ENCODE assay signal across 8 cellular contexts in the genomic region with DNA sequence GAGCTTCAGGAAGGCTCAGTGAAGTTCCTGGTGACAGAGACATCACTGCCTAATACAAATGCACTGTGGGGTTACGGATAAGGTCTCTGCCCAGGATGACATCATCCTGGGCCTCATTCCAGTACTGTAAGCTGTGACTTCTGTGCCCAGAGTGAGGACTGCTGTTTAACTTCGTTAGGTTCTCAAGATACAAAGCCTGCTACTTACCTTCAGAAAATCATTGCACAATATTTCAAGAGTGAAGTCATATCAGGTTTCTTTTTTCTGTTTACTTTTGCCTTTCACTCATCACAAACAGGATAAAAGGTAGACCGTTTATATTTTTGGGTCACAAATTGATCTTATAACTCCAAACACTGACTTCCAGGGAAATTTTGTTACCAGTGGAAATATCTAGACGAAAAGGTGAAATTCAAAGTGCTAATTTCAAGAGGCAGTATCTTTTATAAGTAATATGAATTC.
A peak's percentile ranks its signal among the peaks of the same experiment; 100 is the strongest.
DNase-seq lines count a peak whose midpoint lies in the region; ATAC-seq, FAIRE-seq and TF ChIP-seq lines count a peak whose summit lies in the region.

No MANE protein-coding gene starts in this region.

- ATAC-seq in GM21576 (IDR thresholded peaks at IDR 0.05; ENCODE audit: unreplicated experiment) (no peak), HG02981 (IDR thresholded peaks at IDR 0.05; ENCODE audit: unreplicated experiment) (no peak)

- FAIRE-seq in H54 (lab: Jason Lieb, UNC) = no peak

- H3K4me3 Mint-ChIP-seq in endodermal cell = no peak overlapping the region

- no peaks in the 10 kb centered on the region for H3K36me3 ChIP-seq in endodermal cell (ENCODE audit: control insufficient read depth, insufficient read depth, low read length)

- H3K27me3 ChIP-seq in endodermal cell (ENCODE audit: control insufficient read depth, insufficient read depth, low read length, poor library complexity, severe bottlenecking) = no peaks in the 10 kb centered on the region

- H3K4me3 ChIP-seq in endodermal cell (ENCODE audit: low read length) = no peak overlapping the region

- TF ChIP-seq CTCF in endodermal cell (conservative IDR thresholded peaks at IDR 0.05) = no peak

- no peak overlapping the region for H3K9ac ChIP-seq in endodermal cell (ENCODE audit: extremely low read depth, low read length, poor library complexity, severe bottlenecking)

- no peaks in the 10 kb centered on the region for H3K4me1 ChIP-seq in endodermal cell (ENCODE audit: control insufficient read depth, insufficient read depth, low read length)

- 83 to 85% methylated on average over 2 to 4 of the region's 4 CpGs for WGBS in endodermal cell (ENCODE audit: insufficient coverage in 1 of 2, insufficient read length in 1 of 2), 2 experiments

- DNase-seq in ELR (ENCODE audit: low read depth) (peak; percentile 75), NCI-H2029 treated with DMSO at 0.1 percent for 48 hours (lab: John Stamatoyannopoulos, UW) (peak; percentile 89), endodermal cell (no peak), myocyte (ENCODE audit: low read depth) (peak; percentile 58), iPS-NIHi7 (ENCODE audit: extremely low spot score) (no peak), H54 (ENCODE audit: insufficient read length, low spot score) (no peak)

- peak overlapping the region; percentile 18 for H3K27ac Mint-ChIP-seq in endodermal cell

- no peaks in the 10 kb centered on the region for H3K36me3 Mint-ChIP-seq in endodermal cell (ENCODE audit: low read depth)

- H3K4me1 Mint-ChIP-seq in endodermal cell = peaks cover 21% of the 10 kb centered on the region

- no peaks in the 10 kb centered on the region for H3K27me3 Mint-ChIP-seq in endodermal cell (ENCODE audit: insufficient read depth)

- no peak for TF ChIP-seq POLR2A in H54 (IDR thresholded peaks at IDR 0.05; ENCODE audit: low read depth, low read length)

- peaks cover 4% of the 10 kb centered on the region for H3K9me3 ChIP-seq in endodermal cell (ENCODE audit: control insufficient read depth, low read length)

- H3K27ac ChIP-seq in endodermal cell (ENCODE audit: low read depth, low read length) = no peak overlapping the region

- peaks cover 7% of the 10 kb centered on the region for H3K9me3 Mint-ChIP-seq in endodermal cell

Comparison
In these comparisons a context has a peak if more than half of its experiments do, and no peak if none do; other contexts are left out.
1. DNase-seq: peak in ELR (single experiment), NCI-H2029 treated with DMSO at 0.1 percent for 48 hours (single experiment) and myocyte (single experiment); none in endodermal cell (single experiment), iPS-NIHi7 (single experiment) and H54 (single experiment).